In the genomic region with DNA sequence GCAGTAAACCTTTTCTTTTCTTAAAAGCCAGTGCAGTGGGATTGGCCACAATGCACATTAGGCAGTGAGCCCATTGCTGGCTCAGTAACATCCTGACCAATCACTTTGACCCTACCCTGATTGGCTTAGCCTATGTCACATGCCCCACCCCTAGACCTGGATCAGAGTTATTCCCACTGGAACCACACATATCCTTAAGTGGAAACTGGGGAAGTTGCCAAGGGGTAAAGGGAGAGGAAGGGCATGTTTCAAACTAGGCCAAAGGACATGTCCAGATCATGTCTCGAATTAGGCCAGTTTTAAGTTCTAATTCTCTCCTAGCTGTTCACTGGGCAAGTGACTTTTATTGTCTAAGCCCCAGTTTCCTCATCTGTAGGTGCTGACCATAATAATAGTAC, we compare ENCODE assay signal across 1 cellular context.
TF ChIP-seq lines count a peak whose summit lies in the region.

No MANE protein-coding gene starts in this region.

TF ChIP-seq in K562, 482 proteins besides CTCF, POLR2A, EP300 and RAD21 (continued from another document and continues in another):
- TF ChIP-seq, protein P1, sequence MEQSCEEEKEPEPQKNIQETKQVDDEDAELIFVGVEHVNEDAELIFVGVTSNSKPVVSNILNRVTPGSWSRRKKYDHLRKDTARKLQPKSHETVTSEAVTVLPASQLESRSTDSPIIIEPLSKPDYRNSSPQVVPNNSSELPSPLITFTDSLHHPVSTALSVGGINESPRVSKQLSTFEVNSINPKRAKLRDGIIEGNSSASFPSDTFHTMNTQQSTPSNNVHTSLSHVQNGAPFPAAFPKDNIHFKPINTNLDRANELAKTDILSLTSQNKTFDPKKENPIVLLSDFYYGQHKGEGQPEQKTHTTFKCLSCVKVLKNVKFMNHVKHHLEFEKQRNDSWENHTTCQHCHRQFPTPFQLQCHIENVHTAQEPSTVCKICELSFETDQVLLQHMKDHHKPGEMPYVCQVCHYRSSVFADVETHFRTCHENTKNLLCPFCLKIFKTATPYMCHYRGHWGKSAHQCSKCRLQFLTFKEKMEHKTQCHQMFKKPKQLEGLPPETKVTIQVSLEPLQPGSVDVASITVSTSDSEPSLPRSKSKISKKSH (CRISPR knock-in tag; IDR thresholded peaks at IDR 0.05): no peak
- TF ChIP-seq EP400 (IDR thresholded peaks at IDR 0.05) (no peak), HMG20B (CRISPR knock-in tag; IDR thresholded peaks at IDR 0.05) (0 out of 2 replicates have a peak, but pooled peaks have one; percentile 55), NCOA1 (IDR thresholded peaks at IDR 0.05; ENCODE audit: low read depth) (no peak), CHD1 (IDR thresholded peaks at IDR 0.05; ENCODE audit: low read length) (no peak), TAF7 (tag; IDR thresholded peaks at IDR 0.05) (no peak), TAF9B (IDR thresholded peaks at IDR 0.05; ENCODE audit: partially characterized antibody) (no peak), SIN3A (IDR thresholded peaks at IDR 0.05; ENCODE audit: borderline replicate concordance in 2 of 2, control insufficient read depth in 1 of 2, low read depth in 2 of 2, low read length in 2 of 2) (no peak), ZNF146 (CRISPR knock-in tag; IDR thresholded peaks at IDR 0.05; ENCODE audit: unreplicated experiment) (no peak), ZBTB8A (IDR thresholded peaks at IDR 0.05; ENCODE audit: partially characterized antibody) (no peak), ERF (CRISPR knock-in tag; IDR thresholded peaks at IDR 0.05) (0 out of 2 replicates have a peak, but pooled peaks have one; percentile 44), PTRF (tag; IDR thresholded peaks at IDR 0.05) (peak; percentile 63; the same call in 1 of the 2 replicates), ZNF354B (CRISPR knock-in tag; IDR thresholded peaks at IDR 0.05) (no peak), SMARCA5 (IDR thresholded peaks at IDR 0.05) (no peak), ZNF224 (CRISPR knock-in tag; IDR thresholded peaks at IDR 0.05) (no peak), CBX2 (IDR thresholded peaks at IDR 0.05; ENCODE audit: insufficient read depth, low read length, poor library complexity, severe bottlenecking) (no peak), DDX20 (tag; IDR thresholded peaks at IDR 0.05; ENCODE audit: low read depth) (0 out of 2 replicates have a peak, but pooled peaks have one; percentile 68), HIVEP1 (CRISPR knock-in tag; IDR thresholded peaks at IDR 0.05) (no peak), ZNF668 (CRISPR knock-in tag; IDR thresholded peaks at IDR 0.05) (0 out of 2 replicates have a peak, but pooled peaks have one; percentile 55), ZNF24 (IDR thresholded peaks at IDR 0.05) (no peak), PURB (CRISPR knock-in tag; IDR thresholded peaks at IDR 0.05; ENCODE audit: low read depth) (no peak), HDAC8 (tag; IDR thresholded peaks at IDR 0.05) (peak; percentile 97), PRMT5 (CRISPR knock-in tag; IDR thresholded peaks at IDR 0.05) (no peak), JUNB (CRISPR knock-in tag; conservative IDR thresholded peaks at IDR 0.05) (no peak), HNRNPUL1 (IDR thresholded peaks at IDR 0.05; ENCODE audit: low read length) (no peak), BCL6 (CRISPR knock-in tag; IDR thresholded peaks at IDR 0.05) (no peak), PCBP1 (IDR thresholded peaks at IDR 0.05; ENCODE audit: low read depth, low read length, poor library complexity, severe bottlenecking) (no peak), TGIF2 (CRISPR knock-in tag; IDR thresholded peaks at IDR 0.05) (no peak), SOX6 (IDR thresholded peaks at IDR 0.05) (no peak), POLR3A (IDR thresholded peaks at IDR 0.05; ENCODE audit: borderline replicate concordance, extremely low read depth, insufficient read depth, insufficient read length) (no peak), BRF1 (IDR thresholded peaks at IDR 0.05; ENCODE audit: borderline replicate concordance, extremely low read depth, insufficient read length) (no peak), KDM1A (IDR thresholded peaks at IDR 0.05) (no peak), ZNF197 (CRISPR knock-in tag; IDR thresholded peaks at IDR 0.05; ENCODE audit: low read depth) (peak; percentile 12; the same call in 1 of the 2 replicates), DNMT1 (IDR thresholded peaks at IDR 0.05) (no peak), CREB1 (IDR thresholded peaks at IDR 0.05) (no peak), CREB1 (CRISPR knock-in tag; IDR thresholded peaks at IDR 0.05) (no peak), ZNF644 (tag; IDR thresholded peaks at IDR 0.05; ENCODE audit: low read depth) (no peak), TCFL5 (CRISPR knock-in tag; conservative IDR thresholded peaks at IDR 0.05) (0 out of 2 replicates have a peak, but pooled peaks have one; percentile 9), ESRRB (CRISPR knock-in tag; IDR thresholded peaks at IDR 0.05; ENCODE audit: borderline replicate concordance) (no peak), MAZ (CRISPR knock-in tag; conservative IDR thresholded peaks at IDR 0.05 in 1 of 2, IDR thresholded peaks at IDR 0.05 in 1 of 2) (no peak), CTBP1 (IDR thresholded peaks at IDR 0.05; ENCODE audit: borderline replicate concordance) (no peak), POLR2G (IDR thresholded peaks at IDR 0.05; ENCODE audit: low read depth, low read length) (no peak), CCAR2 (IDR thresholded peaks at IDR 0.05; ENCODE audit: low read depth, low read length) (no peak), PTBP1 (IDR thresholded peaks at IDR 0.05; ENCODE audit: low read depth, low read length) (no peak), JUN (IDR thresholded peaks at IDR 0.05; ENCODE audit: borderline replicate concordance, low read depth, low read length) (no peak), JUN (CRISPR knock-in tag; IDR thresholded peaks at IDR 0.05; ENCODE audit: borderline replicate concordance) (no peak), SUPT5H (IDR thresholded peaks at IDR 0.05) (no peak), IRF2 (CRISPR knock-in tag; IDR thresholded peaks at IDR 0.05) (no peak), KLF13 (tag; IDR thresholded peaks at IDR 0.05; ENCODE audit: borderline replicate concordance, low read depth) (0 out of 2 replicates have a peak, but pooled peaks have one; percentile 62)
- TF ChIP-seq, protein P2, sequence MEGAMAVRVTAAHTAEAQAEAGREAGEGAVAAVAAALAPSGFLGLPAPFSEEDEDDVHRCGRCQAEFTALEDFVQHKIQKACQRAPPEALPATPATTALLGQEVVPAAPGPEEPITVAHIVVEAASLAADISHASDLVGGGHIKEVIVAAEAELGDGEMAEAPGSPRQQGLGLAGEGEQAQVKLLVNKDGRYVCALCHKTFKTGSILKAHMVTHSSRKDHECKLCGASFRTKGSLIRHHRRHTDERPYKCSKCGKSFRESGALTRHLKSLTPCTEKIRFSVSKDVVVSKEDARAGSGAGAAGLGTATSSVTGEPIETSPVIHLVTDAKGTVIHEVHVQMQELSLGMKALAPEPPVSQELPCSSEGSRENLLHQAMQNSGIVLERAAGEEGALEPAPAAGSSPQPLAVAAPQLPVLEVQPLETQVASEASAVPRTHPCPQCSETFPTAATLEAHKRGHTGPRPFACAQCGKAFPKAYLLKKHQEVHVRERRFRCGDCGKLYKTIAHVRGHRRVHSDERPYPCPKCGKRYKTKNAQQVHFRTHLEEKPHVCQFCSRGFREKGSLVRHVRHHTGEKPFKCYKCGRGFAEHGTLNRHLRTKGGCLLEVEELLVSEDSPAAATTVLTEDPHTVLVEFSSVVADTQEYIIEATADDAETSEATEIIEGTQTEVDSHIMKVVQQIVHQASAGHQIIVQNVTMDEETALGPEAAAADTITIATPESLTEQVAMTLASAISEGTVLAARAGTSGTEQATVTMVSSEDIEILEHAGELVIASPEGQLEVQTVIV (CRISPR knock-in tag; IDR thresholded peaks at IDR 0.05; ENCODE audit: borderline replicate concordance): no peak
- TF ChIP-seq, protein P3, sequence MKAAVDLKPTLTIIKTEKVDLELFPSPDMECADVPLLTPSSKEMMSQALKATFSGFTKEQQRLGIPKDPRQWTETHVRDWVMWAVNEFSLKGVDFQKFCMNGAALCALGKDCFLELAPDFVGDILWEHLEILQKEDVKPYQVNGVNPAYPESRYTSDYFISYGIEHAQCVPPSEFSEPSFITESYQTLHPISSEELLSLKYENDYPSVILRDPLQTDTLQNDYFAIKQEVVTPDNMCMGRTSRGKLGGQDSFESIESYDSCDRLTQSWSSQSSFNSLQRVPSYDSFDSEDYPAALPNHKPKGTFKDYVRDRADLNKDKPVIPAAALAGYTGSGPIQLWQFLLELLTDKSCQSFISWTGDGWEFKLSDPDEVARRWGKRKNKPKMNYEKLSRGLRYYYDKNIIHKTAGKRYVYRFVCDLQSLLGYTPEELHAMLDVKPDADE (conservative IDR thresholded peaks at IDR 0.05; ENCODE audit: control insufficient read depth, low read depth, low read length): no peak
- TF ChIP-seq, protein P4, sequence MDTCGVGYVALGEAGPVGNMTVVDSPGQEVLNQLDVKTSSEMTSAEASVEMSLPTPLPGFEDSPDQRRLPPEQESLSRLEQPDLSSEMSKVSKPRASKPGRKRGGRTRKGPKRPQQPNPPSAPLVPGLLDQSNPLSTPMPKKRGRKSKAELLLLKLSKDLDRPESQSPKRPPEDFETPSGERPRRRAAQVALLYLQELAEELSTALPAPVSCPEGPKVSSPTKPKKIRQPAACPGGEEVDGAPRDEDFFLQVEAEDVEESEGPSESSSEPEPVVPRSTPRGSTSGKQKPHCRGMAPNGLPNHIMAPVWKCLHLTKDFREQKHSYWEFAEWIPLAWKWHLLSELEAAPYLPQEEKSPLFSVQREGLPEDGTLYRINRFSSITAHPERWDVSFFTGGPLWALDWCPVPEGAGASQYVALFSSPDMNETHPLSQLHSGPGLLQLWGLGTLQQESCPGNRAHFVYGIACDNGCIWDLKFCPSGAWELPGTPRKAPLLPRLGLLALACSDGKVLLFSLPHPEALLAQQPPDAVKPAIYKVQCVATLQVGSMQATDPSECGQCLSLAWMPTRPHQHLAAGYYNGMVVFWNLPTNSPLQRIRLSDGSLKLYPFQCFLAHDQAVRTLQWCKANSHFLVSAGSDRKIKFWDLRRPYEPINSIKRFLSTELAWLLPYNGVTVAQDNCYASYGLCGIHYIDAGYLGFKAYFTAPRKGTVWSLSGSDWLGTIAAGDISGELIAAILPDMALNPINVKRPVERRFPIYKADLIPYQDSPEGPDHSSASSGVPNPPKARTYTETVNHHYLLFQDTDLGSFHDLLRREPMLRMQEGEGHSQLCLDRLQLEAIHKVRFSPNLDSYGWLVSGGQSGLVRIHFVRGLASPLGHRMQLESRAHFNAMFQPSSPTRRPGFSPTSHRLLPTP (IDR thresholded peaks at IDR 0.05; ENCODE audit: borderline replicate concordance, extremely low read depth, insufficient read length): no peak
- TF ChIP-seq, protein P5, sequence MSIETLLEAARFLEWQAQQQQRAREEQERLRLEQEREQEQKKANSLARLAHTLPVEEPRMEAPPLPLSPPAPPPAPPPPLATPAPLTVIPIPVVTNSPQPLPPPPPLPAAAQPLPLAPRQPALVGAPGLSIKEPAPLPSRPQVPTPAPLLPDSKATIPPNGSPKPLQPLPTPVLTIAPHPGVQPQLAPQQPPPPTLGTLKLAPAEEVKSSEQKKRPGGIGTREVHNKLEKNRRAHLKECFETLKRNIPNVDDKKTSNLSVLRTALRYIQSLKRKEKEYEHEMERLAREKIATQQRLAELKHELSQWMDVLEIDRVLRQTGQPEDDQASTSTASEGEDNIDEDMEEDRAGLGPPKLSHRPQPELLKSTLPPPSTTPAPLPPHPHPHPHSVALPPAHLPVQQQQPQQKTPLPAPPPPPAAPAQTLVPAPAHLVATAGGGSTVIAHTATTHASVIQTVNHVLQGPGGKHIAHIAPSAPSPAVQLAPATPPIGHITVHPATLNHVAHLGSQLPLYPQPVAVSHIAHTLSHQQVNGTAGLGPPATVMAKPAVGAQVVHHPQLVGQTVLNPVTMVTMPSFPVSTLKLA (conservative IDR thresholded peaks at IDR 0.05): no peak
- TF ChIP-seq, protein P6, sequence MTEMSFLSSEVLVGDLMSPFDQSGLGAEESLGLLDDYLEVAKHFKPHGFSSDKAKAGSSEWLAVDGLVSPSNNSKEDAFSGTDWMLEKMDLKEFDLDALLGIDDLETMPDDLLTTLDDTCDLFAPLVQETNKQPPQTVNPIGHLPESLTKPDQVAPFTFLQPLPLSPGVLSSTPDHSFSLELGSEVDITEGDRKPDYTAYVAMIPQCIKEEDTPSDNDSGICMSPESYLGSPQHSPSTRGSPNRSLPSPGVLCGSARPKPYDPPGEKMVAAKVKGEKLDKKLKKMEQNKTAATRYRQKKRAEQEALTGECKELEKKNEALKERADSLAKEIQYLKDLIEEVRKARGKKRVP (CRISPR knock-in tag; IDR thresholded peaks at IDR 0.05): no peak
- TF ChIP-seq, protein P7, sequence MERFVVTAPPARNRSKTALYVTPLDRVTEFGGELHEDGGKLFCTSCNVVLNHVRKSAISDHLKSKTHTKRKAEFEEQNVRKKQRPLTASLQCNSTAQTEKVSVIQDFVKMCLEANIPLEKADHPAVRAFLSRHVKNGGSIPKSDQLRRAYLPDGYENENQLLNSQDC (CRISPR knock-in tag; IDR thresholded peaks at IDR 0.05): no peak
- TF ChIP-seq, protein P8, sequence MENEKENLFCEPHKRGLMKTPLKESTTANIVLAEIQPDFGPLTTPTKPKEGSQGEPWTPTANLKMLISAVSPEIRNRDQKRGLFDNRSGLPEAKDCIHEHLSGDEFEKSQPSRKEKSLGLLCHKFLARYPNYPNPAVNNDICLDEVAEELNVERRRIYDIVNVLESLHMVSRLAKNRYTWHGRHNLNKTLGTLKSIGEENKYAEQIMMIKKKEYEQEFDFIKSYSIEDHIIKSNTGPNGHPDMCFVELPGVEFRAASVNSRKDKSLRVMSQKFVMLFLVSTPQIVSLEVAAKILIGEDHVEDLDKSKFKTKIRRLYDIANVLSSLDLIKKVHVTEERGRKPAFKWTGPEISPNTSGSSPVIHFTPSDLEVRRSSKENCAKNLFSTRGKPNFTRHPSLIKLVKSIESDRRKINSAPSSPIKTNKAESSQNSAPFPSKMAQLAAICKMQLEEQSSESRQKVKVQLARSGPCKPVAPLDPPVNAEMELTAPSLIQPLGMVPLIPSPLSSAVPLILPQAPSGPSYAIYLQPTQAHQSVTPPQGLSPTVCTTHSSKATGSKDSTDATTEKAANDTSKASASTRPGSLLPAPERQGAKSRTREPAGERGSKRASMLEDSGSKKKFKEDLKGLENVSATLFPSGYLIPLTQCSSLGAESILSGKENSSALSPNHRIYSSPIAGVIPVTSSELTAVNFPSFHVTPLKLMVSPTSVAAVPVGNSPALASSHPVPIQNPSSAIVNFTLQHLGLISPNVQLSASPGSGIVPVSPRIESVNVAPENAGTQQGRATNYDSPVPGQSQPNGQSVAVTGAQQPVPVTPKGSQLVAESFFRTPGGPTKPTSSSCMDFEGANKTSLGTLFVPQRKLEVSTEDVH (IDR thresholded peaks at IDR 0.05; ENCODE audit: low read depth, partially characterized antibody): no peak
- TF ChIP-seq, protein P9, sequence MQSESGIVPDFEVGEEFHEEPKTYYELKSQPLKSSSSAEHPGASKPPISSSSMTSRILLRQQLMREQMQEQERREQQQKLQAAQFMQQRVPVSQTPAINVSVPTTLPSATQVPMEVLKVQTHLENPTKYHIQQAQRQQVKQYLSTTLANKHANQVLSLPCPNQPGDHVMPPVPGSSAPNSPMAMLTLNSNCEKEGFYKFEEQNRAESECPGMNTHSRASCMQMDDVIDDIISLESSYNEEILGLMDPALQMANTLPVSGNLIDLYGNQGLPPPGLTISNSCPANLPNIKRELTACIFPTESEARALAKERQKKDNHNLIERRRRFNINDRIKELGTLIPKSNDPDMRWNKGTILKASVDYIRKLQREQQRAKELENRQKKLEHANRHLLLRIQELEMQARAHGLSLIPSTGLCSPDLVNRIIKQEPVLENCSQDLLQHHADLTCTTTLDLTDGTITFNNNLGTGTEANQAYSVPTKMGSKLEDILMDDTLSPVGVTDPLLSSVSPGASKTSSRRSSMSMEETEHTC (IDR thresholded peaks at IDR 0.05): no peak
